9 cellular contexts compared by ENCODE assay signal in genomic region chr5:14168139-14168792, GRCh38. TPM values are rescaled to one million over a fixed set of nuclear protein-coding genes. Genes with fewer than 3 reads are reported as not detected.
A peak's percentile ranks its signal among the peaks of the same experiment; 100 is the strongest.
DNase-seq lines count a peak whose midpoint lies in the region; ATAC-seq and TF ChIP-seq lines count a peak whose summit lies in the region.
"Had no signal": no experiment of that assay in that cellular context is flagged by ENCODE, and none has a peak within 500 bp of the region (broad histone marks: within the 10 kb centered on the region; RNA-seq: fewer than 3 reads in every experiment).

No MANE protein-coding gene starts in this region.

- H3K4me1 ChIP-seq in HEK293 (ENCODE audit: control insufficient read depth, insufficient read depth, low read length) = peaks cover 61% of the 10 kb centered on the region
- peaks cover 79% of the 10 kb centered on the region for H3K4me1 ChIP-seq in PC-3 (ENCODE audit: insufficient read depth, low read length)

- peaks cover 71% of the 10 kb centered on the region for H3K4me1 Mint-ChIP-seq in nephron progenitor cell
- H3K4me1 Mint-ChIP-seq in activated T-helper 1 cell treated with anti-CD3 and anti-CD28 coated beads, Interleukin-12 subunit alpha, Interleukin-12 subunit beta, Interleukin-2, Interleukin-4 antibody, amounts not matched to agents 30 ng/mL and 10 ng/mL and 1 ng/mL, durations not matched to agents 14 hours and 24 hours and 36 hours (ENCODE audit: low read depth) = no peaks in the 10 kb centered on the region
- H3K4me1 Mint-ChIP-seq in activated CD4-positive, alpha-beta memory T cell treated with anti-CD3 and anti-CD28 coated beads for 36 hours (ENCODE audit: low read depth) = peaks cover 2% of the 10 kb centered on the region

- H3K9me3 ChIP-seq in HEK293 (ENCODE audit: control insufficient read depth, insufficient read depth, low read depth, low read length) (peaks cover 2% of the 10 kb centered on the region; the same call in 1 of the 2 replicates), PC-3 (ENCODE audit: low read length) (peaks cover 5% of the 10 kb centered on the region; the same call in 1 of the 2 replicates)

- H4K20me1 ChIP-seq in PC-3 (ENCODE audit: low read length) = peaks cover 73% of the 10 kb centered on the region

- H3K27ac ChIP-seq in HEK293 (ENCODE audit: extremely low read depth, low read depth, low read length) (0 out of 2 replicates have a peak overlapping the region, but pooled peaks have one; percentile 3), PC-3 (ENCODE audit: low read length) (peak overlapping the region; percentile 19; the same call in 1 of the 2 replicates)

- ATAC-seq in GM18511 (IDR thresholded peaks at IDR 0.05; ENCODE audit: unreplicated experiment) (peak; percentile 39), PC-3 (no peak), GM18505 (IDR thresholded peaks at IDR 0.05; ENCODE audit: unreplicated experiment) (no peak)

- no peaks in the 10 kb centered on the region for H3K9me2 ChIP-seq in PC-3 (replicated peaks; ENCODE audit: low read length)

- H3K4me3 ChIP-seq in HEK293 (ENCODE audit: low read depth, low read length) = no peak overlapping the region
- H3K4me3 ChIP-seq in PC-3 (ENCODE audit: low read length) = no peak overlapping the region

- H3K27me3 ChIP-seq in PC-3 (ENCODE audit: low read length) = no peaks in the 10 kb centered on the region

- H3K79me2 ChIP-seq in PC-3 (ENCODE audit: low read length) = peaks cover 100% of the 10 kb centered on the region

- CTCF ChIA-PET in HEK293 (lab: Yijun Ruan, JAX) (interaction anchor here (0.6 to 1.2 kb wide), 3 partner anchors 28 to 102 kb away, joined by 3 to 4 read pairs (median 4); no protein-coding TSS in a partner anchor), PC-3 (lab: Charles Lee) (no interaction called here)
- CTCF ChIA-PET in activated CD4-positive, alpha-beta memory T cell treated with anti-CD3 and anti-CD28 coated beads for 36 hours (lab: Charles Lee) = no interaction called here

- H3K9ac ChIP-seq in PC-3 (ENCODE audit: low read length) = no peak overlapping the region

- DNase-seq in PC-3 (peak; percentile 57), nephron progenitor cell (no peak)
- no peak for DNase-seq in stimulated activated CD4-positive, alpha-beta T cell treated with anti-CD3 and anti-CD28 coated beads, Interleukin-4, amount 100 ng/mL, for 4 hours
- no peak for DNase-seq in activated T-helper 1 cell treated with anti-CD3 and anti-CD28 coated beads, Interleukin-12 subunit alpha, Interleukin-12 subunit beta, Interleukin-2, Interleukin-4 antibody, amounts not matched to agents 30 ng/mL and 10 ng/mL and 1 ng/mL, durations not matched to agents 14 hours and 24 hours and 36 hours (ENCODE audit: low spot score)
- DNase-seq in activated CD4-positive, alpha-beta memory T cell treated with anti-CD3 and anti-CD28 coated beads for 36 hours = no peak
- DNase-seq: T1000 had no signal

- BruUV-seq in PC-3 (replicated peaks; lab: Mats Ljungman, UMichigan) = no TSS peak

- TF ChIP-seq CTCF in HEK293 (tag by site-specific recombination; IDR thresholded peaks at IDR 0.05) (no peak), PC-3 (conservative IDR thresholded peaks at IDR 0.05; ENCODE audit: low read depth, low read length) (no peak), nephron progenitor cell (IDR thresholded peaks at IDR 0.05) (no peak)

- no peak overlapping the region for H3K4me2 ChIP-seq in PC-3 (ENCODE audit: low read length)

- POLR2A ChIA-PET in HEK293 (lab: Yijun Ruan, JAX) (interaction anchor here (1.1 kb wide), 1 partner anchor 77 kb away, joined by 3 read pairs; no protein-coding TSS in a partner anchor), PC-3 (lab: Charles Lee; ENCODE audit: unreplicated experiment) (interaction anchor here (0.5 kb wide), 1 partner anchor 97 kb away, joined by 11 read pairs; no protein-coding TSS in a partner anchor)
- POLR2A ChIA-PET in activated CD4-positive, alpha-beta memory T cell treated with anti-CD3 and anti-CD28 coated beads for 36 hours (lab: Charles Lee) = no interaction called here

- no peak overlapping the region for H3K4me3 Mint-ChIP-seq in nephron progenitor cell
- H3K4me3 Mint-ChIP-seq in activated T-helper 1 cell treated with anti-CD3 and anti-CD28 coated beads, Interleukin-12 subunit alpha, Interleukin-12 subunit beta, Interleukin-2, Interleukin-4 antibody, amounts not matched to agents 30 ng/mL and 10 ng/mL and 1 ng/mL, durations not matched to agents 14 hours and 24 hours and 36 hours = no peak overlapping the region
- no peak overlapping the region for H3K4me3 Mint-ChIP-seq in activated CD4-positive, alpha-beta memory T cell treated with anti-CD3 and anti-CD28 coated beads for 36 hours

- H3K27me3 Mint-ChIP-seq in nephron progenitor cell (ENCODE audit: low read depth, poor library complexity) = no peaks in the 10 kb centered on the region
- H3K27me3 Mint-ChIP-seq in activated T-helper 1 cell treated with anti-CD3 and anti-CD28 coated beads, Interleukin-12 subunit alpha, Interleukin-12 subunit beta, Interleukin-2, Interleukin-4 antibody, amounts not matched to agents 30 ng/mL and 10 ng/mL and 1 ng/mL, durations not matched to agents 14 hours and 24 hours and 36 hours (ENCODE audit: insufficient read depth) = peaks cover 3% of the 10 kb centered on the region
- H3K27me3 Mint-ChIP-seq in activated CD4-positive, alpha-beta memory T cell treated with anti-CD3 and anti-CD28 coated beads for 36 hours = peaks cover 12% of the 10 kb centered on the region

- no peaks in the 10 kb centered on the region for H3K36me3 ChIP-seq in HEK293 (ENCODE audit: control insufficient read depth in 2 of 2, insufficient read depth in 1 of 2, low read length in 2 of 2)
- H3K36me3 ChIP-seq in PC-3 (ENCODE audit: low read depth, low read length) = peaks cover 15% of the 10 kb centered on the region

- peaks cover 33% of the 10 kb centered on the region for H3K36me3 Mint-ChIP-seq in nephron progenitor cell (ENCODE audit: low read depth)
- H3K36me3 Mint-ChIP-seq in activated T-helper 1 cell treated with anti-CD3 and anti-CD28 coated beads, Interleukin-12 subunit alpha, Interleukin-12 subunit beta, Interleukin-2, Interleukin-4 antibody, amounts not matched to agents 30 ng/mL and 10 ng/mL and 1 ng/mL, durations not matched to agents 14 hours and 24 hours and 36 hours (ENCODE audit: low read depth) = no peaks in the 10 kb centered on the region
- H3K36me3 Mint-ChIP-seq in activated CD4-positive, alpha-beta memory T cell treated with anti-CD3 and anti-CD28 coated beads for 36 hours = no peaks in the 10 kb centered on the region

- H2AFZ ChIP-seq in PC-3 (ENCODE audit: low read length) = no peak overlapping the region

- peak overlapping the region; percentile 24 for H3K27ac Mint-ChIP-seq in nephron progenitor cell
- H3K27ac Mint-ChIP-seq in activated T-helper 1 cell treated with anti-CD3 and anti-CD28 coated beads, Interleukin-12 subunit alpha, Interleukin-12 subunit beta, Interleukin-2, Interleukin-4 antibody, amounts not matched to agents 30 ng/mL and 10 ng/mL and 1 ng/mL, durations not matched to agents 14 hours and 24 hours and 36 hours = no peak overlapping the region
- no peak overlapping the region for H3K27ac Mint-ChIP-seq in activated CD4-positive, alpha-beta memory T cell treated with anti-CD3 and anti-CD28 coated beads for 36 hours

- no peaks in the 10 kb centered on the region for H3F3A ChIP-seq in PC-3 (ENCODE audit: low read length, unreplicated experiment)

- no peak for TF ChIP-seq POLR2A in GM18505 (IDR thresholded peaks at IDR 0.05; ENCODE audit: borderline replicate concordance, extremely low read depth, insufficient read depth, insufficient read length)

- intact Hi-C loops in PC-3 (cut with micrococcal nuclease) = no loop called here
- intact Hi-C loops in activated T-helper 1 cell treated with anti-CD3 and anti-CD28 coated beads, Interleukin-12 subunit alpha, Interleukin-12 subunit beta, Interleukin-2, Interleukin-4 antibody, amounts not matched to agents 30 ng/mL and 10 ng/mL and 1 ng/mL, durations not matched to agents 14 hours and 24 hours and 36 hours (cut with micrococcal nuclease) = no loop called here
- intact Hi-C loops in activated CD4-positive, alpha-beta memory T cell treated with anti-CD3 and anti-CD28 coated beads for 36 hours (cut with micrococcal nuclease) = no loop called here

- H3K9me3 Mint-ChIP-seq in nephron progenitor cell = peaks cover 24% of the 10 kb centered on the region
- no peaks in the 10 kb centered on the region for H3K9me3 Mint-ChIP-seq in activated T-helper 1 cell treated with anti-CD3 and anti-CD28 coated beads, Interleukin-12 subunit alpha, Interleukin-12 subunit beta, Interleukin-2, Interleukin-4 antibody, amounts not matched to agents 30 ng/mL and 10 ng/mL and 1 ng/mL, durations not matched to agents 14 hours and 24 hours and 36 hours
- H3K9me3 Mint-ChIP-seq in activated CD4-positive, alpha-beta memory T cell treated with anti-CD3 and anti-CD28 coated beads for 36 hours = peaks cover 11% of the 10 kb centered on the region

TF ChIP-seq in HEK293, 187 proteins besides CTCF, POLR2A, EP300 and RAD21 (continues in another document):
- no peak for TF ChIP-seq ZNF114 (tag by site-specific recombination; IDR thresholded peaks at IDR 0.05)
- TF ChIP-seq WT1 (tag by site-specific recombination; IDR thresholded peaks at IDR 0.05) = 0 out of 2 replicates have a peak, but pooled peaks have one; percentile 17
- no peak for TF ChIP-seq ZNF239 (tag by site-specific recombination; IDR thresholded peaks at IDR 0.05)
- TF ChIP-seq GFI1B (tag by site-specific recombination; IDR thresholded peaks at IDR 0.05) = peak; percentile 94

RNA-seq across cellular contexts. Expression of gene TRIO, which starts 25.1 kb away (rescaled TPM):
- total RNA-seq in PC-3 (2014; rRNA removed) = 211 and 271 TPM in 2 replicates
- 10.2 and 11.4 TPM in 2 replicates for total RNA-seq in activated T-helper 1 cell treated with anti-CD3 and anti-CD28 coated beads, Interleukin-12 subunit alpha, Interleukin-12 subunit beta, Interleukin-2, Interleukin-4 antibody, amounts not matched to agents 30 ng/mL and 10 ng/mL and 1 ng/mL, durations not matched to agents 14 hours and 24 hours and 36 hours
- total RNA-seq in activated CD4-positive, alpha-beta memory T cell treated with anti-CD3 and anti-CD28 coated beads for 36 hours = 1 to 10 TPM; 6.0 to 6.6 TPM

Comparison
In these comparisons a context has a peak if more than half of its experiments do, and no peak if none do; other contexts are left out.
1. RNA of gene TRIO, which starts 25.1 kb away (total RNA-seq): 211 to 271 TPM in PC-3; 10.2 to 11.4 TPM in activated T-helper 1 cell treated with anti-CD3 and anti-CD28 coated beads, Interleukin-12 subunit alpha, Interleukin-12 subunit beta, Interleukin-2, Interleukin-4 antibody, amounts not matched to agents 30 ng/mL and 10 ng/mL and 1 ng/mL, durations not matched to agents 14 hours and 24 hours and 36 hours and 6.0 to 6.6 TPM in activated CD4-positive, alpha-beta memory T cell treated with anti-CD3 and anti-CD28 coated beads for 36 hours; every median in the first group is over 10 times any median in the second.